1 cellular context compared by ENCODE assay signal in genomic region chr10:58477122-58477521, GRCh38.
TF ChIP-seq lines count a peak whose summit lies in the region.

No MANE protein-coding gene starts in this region.

TF ChIP-seq in IMR-90, 13 proteins besides CTCF, POLR2A, EP300 and RAD21 (continued from another document):
- TF ChIP-seq MAFK (IDR thresholded peaks at IDR 0.05; ENCODE audit: low read depth, low read length) (no peak), CHD1 (IDR thresholded peaks at IDR 0.05; ENCODE audit: low read depth, low read length) (no peak), MXI1 (IDR thresholded peaks at IDR 0.05; ENCODE audit: borderline replicate concordance, low read depth, low read length) (no peak), CEBPB (IDR thresholded peaks at IDR 0.05; ENCODE audit: low read depth, low read length) (no peak), FOS (IDR thresholded peaks at IDR 0.05; ENCODE audit: low read depth, low read length) (no peak), RCOR1 (IDR thresholded peaks at IDR 0.05; ENCODE audit: insufficient replicate concordance, low read length) (no peak), SMC3 (IDR thresholded peaks at IDR 0.05; ENCODE audit: low read depth, low read length) (no peak)
- TF ChIP-seq, protein P1, sequence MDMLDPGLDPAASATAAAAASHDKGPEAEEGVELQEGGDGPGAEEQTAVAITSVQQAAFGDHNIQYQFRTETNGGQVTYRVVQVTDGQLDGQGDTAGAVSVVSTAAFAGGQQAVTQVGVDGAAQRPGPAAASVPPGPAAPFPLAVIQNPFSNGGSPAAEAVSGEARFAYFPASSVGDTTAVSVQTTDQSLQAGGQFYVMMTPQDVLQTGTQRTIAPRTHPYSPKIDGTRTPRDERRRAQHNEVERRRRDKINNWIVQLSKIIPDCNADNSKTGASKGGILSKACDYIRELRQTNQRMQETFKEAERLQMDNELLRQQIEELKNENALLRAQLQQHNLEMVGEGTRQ (IDR thresholded peaks at IDR 0.05; ENCODE audit: low read depth, low read length), result no peak
